In the genomic region with DNA sequence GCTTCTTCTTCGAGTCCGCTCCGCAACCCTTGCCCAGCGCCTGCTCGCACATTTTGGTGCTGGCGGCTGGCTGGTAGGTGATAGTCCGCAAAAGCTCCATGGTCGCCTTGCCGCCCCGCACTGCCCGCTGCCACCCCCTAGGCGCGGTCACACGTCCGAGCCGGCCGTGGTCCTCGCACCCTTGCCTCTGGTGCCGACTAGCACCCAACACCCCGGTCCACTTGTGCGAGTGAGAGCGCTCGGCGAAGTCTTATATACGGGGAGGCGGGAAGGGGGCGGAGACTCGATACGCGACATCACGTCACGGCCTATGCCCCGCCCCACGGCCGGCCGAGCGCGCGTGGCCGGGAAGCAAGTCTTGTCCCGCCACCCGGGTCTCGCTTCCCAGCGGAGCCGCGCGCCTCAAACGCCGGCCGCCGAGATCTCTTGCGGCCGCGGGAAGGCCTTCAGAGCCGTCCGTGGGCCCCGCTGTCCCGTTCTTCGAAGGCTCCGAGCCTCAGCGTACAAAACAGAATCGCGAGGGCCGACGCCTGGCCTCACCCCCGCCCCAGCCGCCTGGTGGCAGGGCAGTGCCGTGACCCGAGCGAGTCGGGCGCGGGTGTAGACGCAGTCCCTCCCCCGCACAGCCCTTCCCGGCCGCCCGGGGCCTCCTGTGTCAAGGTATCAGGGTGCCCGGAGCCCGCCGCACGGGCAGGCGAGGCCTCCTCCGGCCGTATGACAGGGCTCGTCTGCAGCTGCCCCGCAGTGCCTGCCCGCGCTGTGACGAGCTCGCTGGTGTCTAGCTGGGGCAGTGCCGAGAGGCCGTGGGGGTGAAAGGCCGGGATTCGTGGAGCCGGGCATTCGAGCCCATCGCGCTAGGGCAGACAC, we compare ENCODE assay signal across 8 cellular contexts. TPM values are rescaled to one million over a fixed set of nuclear protein-coding genes. Genes with fewer than 3 reads are reported as not detected.
A peak's percentile ranks its signal among the peaks of the same experiment; 100 is the strongest.
DNase-seq lines count a peak whose midpoint lies in the region; ATAC-seq and TF ChIP-seq lines count a peak whose summit lies in the region.

A gene (minus strand): TSS at position 227 of the 867 bp plus-strand sequence. CDS start 127 bp downstream, at position 100.

- ATAC-seq in GM19397 (IDR thresholded peaks at IDR 0.05; ENCODE audit: unreplicated experiment) (peak; percentile 78), HG03558 (IDR thresholded peaks at IDR 0.05; ENCODE audit: extremely low read depth, unreplicated experiment) (peak; percentile 34)

- peak within 1 kb of the TSS; percentile 97 for H3K4me3 Mint-ChIP-seq in nephron progenitor cell
- H3K4me3 Mint-ChIP-seq in stimulated activated naive CD8-positive, alpha-beta T cell treated with anti-CD3 and anti-CD28 coated beads, Interleukin-15, Interleukin-2, amounts not matched to agents 100 ng/mL and 50 ng/mL, for 24 hours = peak within 1 kb of the TSS; percentile 78

- H3K4me3 ChIP-seq in fibroblast of the aortic adventitia (ENCODE audit: low read depth, low read length) = peak within 1 kb of the TSS; percentile 83

- DNase-seq in COLO829 (ENCODE audit: low spot score) (peak; percentile 60), RPMI7951 (ENCODE audit: low read depth) (peak; percentile 86), fibroblast of the aortic adventitia (ENCODE audit: low read depth) (peak; percentile 97), nephron progenitor cell (peak; percentile 94)
- peak; percentile 88 for DNase-seq in activated effector memory CD4-positive, alpha-beta T cell treated with Interleukin-2 at 50 U/mL for 16 hours

- H3K27ac Mint-ChIP-seq in nephron progenitor cell = peak within 1 kb of the TSS; percentile 78
- H3K27ac Mint-ChIP-seq in stimulated activated naive CD8-positive, alpha-beta T cell treated with anti-CD3 and anti-CD28 coated beads, Interleukin-15, Interleukin-2, amounts not matched to agents 100 ng/mL and 50 ng/mL, for 24 hours = peak within 1 kb of the TSS; percentile 74

- H3K4me1 Mint-ChIP-seq in nephron progenitor cell = peaks cover 55% of the 10 kb centered on the region
- peaks cover 17% of the 10 kb centered on the region for H3K4me1 Mint-ChIP-seq in stimulated activated naive CD8-positive, alpha-beta T cell treated with anti-CD3 and anti-CD28 coated beads, Interleukin-15, Interleukin-2, amounts not matched to agents 100 ng/mL and 50 ng/mL, for 24 hours (ENCODE audit: low read depth)

- TF ChIP-seq CTCF in fibroblast of the aortic adventitia (IDR thresholded peaks at IDR 0.05; ENCODE audit: insufficient read depth, low read length) (peak; percentile 54), nephron progenitor cell (IDR thresholded peaks at IDR 0.05) (no peak)

- H3K9me3 Mint-ChIP-seq in nephron progenitor cell = no peaks in the 10 kb centered on the region
- no peaks in the 10 kb centered on the region for H3K9me3 Mint-ChIP-seq in stimulated activated naive CD8-positive, alpha-beta T cell treated with anti-CD3 and anti-CD28 coated beads, Interleukin-15, Interleukin-2, amounts not matched to agents 100 ng/mL and 50 ng/mL, for 24 hours

- peaks cover 30% of the 10 kb centered on the region for H3K36me3 Mint-ChIP-seq in nephron progenitor cell (ENCODE audit: low read depth)
- peaks cover 5% of the 10 kb centered on the region for H3K36me3 Mint-ChIP-seq in stimulated activated naive CD8-positive, alpha-beta T cell treated with anti-CD3 and anti-CD28 coated beads, Interleukin-15, Interleukin-2, amounts not matched to agents 100 ng/mL and 50 ng/mL, for 24 hours (ENCODE audit: low read depth)

- H3K27me3 Mint-ChIP-seq in nephron progenitor cell (ENCODE audit: low read depth, poor library complexity) = no peaks in the 10 kb centered on the region
- peaks cover 15% of the 10 kb centered on the region for H3K27me3 Mint-ChIP-seq in stimulated activated naive CD8-positive, alpha-beta T cell treated with anti-CD3 and anti-CD28 coated beads, Interleukin-15, Interleukin-2, amounts not matched to agents 100 ng/mL and 50 ng/mL, for 24 hours

RNA-seq across cellular contexts. Expression of the gene that starts here (rescaled TPM):
- 120 and 137 TPM in 2 replicates for total RNA-seq in RPMI7951 (2014; rRNA removed; shearing (Covaris generic))
- total RNA-seq in fibroblast of the aortic adventitia (ENCODE audit: low replicate concordance) = 400 and 1,041 TPM in 2 replicates

Comparison
In these comparisons a context has a peak if more than half of its experiments do, and no peak if none do; other contexts are left out.
1. Peak in every context shown above with its lines: DNase-seq, ATAC-seq and H3K4me3 ChIP-seq.